ENCODE assay signal across 24 cellular contexts in the genomic region with DNA sequence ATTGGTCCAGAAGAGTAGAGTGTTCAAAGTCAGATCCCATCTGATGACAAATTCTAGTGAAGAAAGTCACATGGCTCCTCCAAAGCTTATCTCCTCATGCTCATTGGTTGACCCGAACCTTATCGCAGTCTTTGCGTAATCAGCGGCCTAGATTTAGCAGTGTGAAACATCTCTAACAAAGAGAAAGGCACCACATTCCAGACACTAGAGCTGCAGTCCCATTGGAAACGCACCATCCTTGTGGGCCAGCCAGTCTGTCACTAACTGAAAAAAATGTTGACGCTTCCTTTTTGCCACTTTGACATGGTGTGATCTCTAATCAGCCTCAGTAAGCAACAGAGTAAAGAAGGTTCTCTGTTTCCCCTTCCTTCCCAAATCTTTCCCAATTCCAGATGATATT.
A peak's percentile ranks its signal among the peaks of the same experiment; 100 is the strongest.
DNase-seq lines count a peak whose midpoint lies in the region; ATAC-seq, FAIRE-seq and TF ChIP-seq lines count a peak whose summit lies in the region.
"Had no signal": no experiment of that assay in that cellular context is flagged by ENCODE, and none has a peak within 500 bp of the region (broad histone marks: within the 10 kb centered on the region; RNA-seq: fewer than 3 reads in every experiment).

No MANE protein-coding gene starts in this region.

- no peaks in the 10 kb centered on the region for H3K27me3 ChIP-seq in Caco-2 (replicated peaks; ENCODE audit: control insufficient read depth, insufficient read depth, low read length)
- no peaks in the 10 kb centered on the region for H3K27me3 ChIP-seq in H1 (replicated peaks in 1 of 4; ENCODE audit: control insufficient read depth in 3 of 4, extremely low read depth in 1 of 4, insufficient read depth in 3 of 4, low read length in 3 of 4)
- no peaks in the 10 kb centered on the region for H3K27me3 ChIP-seq in right lobe of liver
- no peaks in the 10 kb centered on the region for H3K27me3 ChIP-seq in breast epithelium
- H3K27me3 ChIP-seq: BLaER1 treated with 17β-estradiol and CSF1 and Interleukin-3, amounts not matched to agents 10 nM and 100 nM had no signal

- H3K18ac ChIP-seq in H1 (ENCODE audit: extremely low read depth, low read length), result no peak overlapping the region

- no peaks in the 10 kb centered on the region for H3K79me2 ChIP-seq in H1 (ENCODE audit: control insufficient read depth in 1 of 2, insufficient read depth in 2 of 2, low read length in 2 of 2)

- no peak for TF ChIP-seq CTCF in Caco-2 (IDR thresholded peaks at IDR 0.05; ENCODE audit: insufficient read depth in 1 of 2, low read depth in 1 of 2, low read length in 1 of 2, severe bottlenecking in 1 of 2, unreplicated experiment in 1 of 2)
- TF ChIP-seq CTCF in H1 (IDR thresholded peaks at IDR 0.05; ENCODE audit: control extremely low read depth in 1 of 3, insufficient read depth in 1 of 3, low read depth in 1 of 3, low read length in 3 of 3), result no peak
- no peak for TF ChIP-seq CTCF in nephron progenitor cell (IDR thresholded peaks at IDR 0.05)
- TF ChIP-seq CTCF in right lobe of liver (IDR thresholded peaks at IDR 0.05), result no peak
- no peak for TF ChIP-seq CTCF in breast epithelium (IDR thresholded peaks at IDR 0.05)

- DNase-seq in Caco-2, result peak in 1 of 2 experiments; percentile 13
- DNase-seq in H1 (ENCODE audit: low read depth in 1 of 2, low spot score in 2 of 2), result no peak
- DNase-seq in iPS-NIHi7 (ENCODE audit: extremely low spot score), result peak; percentile 17
- DNase-seq in nephron progenitor cell, result no peak
- no peak for DNase-seq in right lobe of liver
- DNase-seq in breast epithelium (ENCODE audit: low spot score in 2 of 2), result no peak
- DNase-seq: AML-193; CD4-positive, alpha-beta T cell; CD8-positive, alpha-beta T cell; DMS 273 treated with DMSO at 0.1 percent for 48 hours; DMS153; DMS53; DMS79; DND-41; EL; GDM1 had no signal

- no peak overlapping the region for H3K4me2 ChIP-seq in H1 (ENCODE audit: insufficient read depth in 1 of 2, low read depth in 2 of 2, low read length in 2 of 2)
- H3K4me2 ChIP-seq: A549; BLaER1 treated with 17β-estradiol and CSF1 and Interleukin-3, amounts not matched to agents 10 nM and 100 nM had no signal

- H3K27ac Mint-ChIP-seq in Caco-2 (ENCODE audit: unreplicated experiment), result peak overlapping the region; percentile 7
- no peak overlapping the region for H3K27ac Mint-ChIP-seq in nephron progenitor cell
- H3K27ac Mint-ChIP-seq: B cell; CD4-positive, alpha-beta T cell; CD8-positive, alpha-beta T cell had no signal

- H3K36me3 Mint-ChIP-seq in Caco-2 (ENCODE audit: insufficient read depth, unreplicated experiment) (no peaks in the 10 kb centered on the region), nephron progenitor cell (ENCODE audit: low read depth) (no peaks in the 10 kb centered on the region)
- H3K36me3 Mint-ChIP-seq: CD8-positive, alpha-beta T cell had no signal

- no peak overlapping the region for H2BK120ac ChIP-seq in H1 (replicated peaks; ENCODE audit: low read depth, low read length)

- no peaks in the 10 kb centered on the region; the same call in 1 of the 2 replicates for H3K23me2 ChIP-seq in H1 (ENCODE audit: low read depth, low read length)

- no peak overlapping the region for H3K23ac ChIP-seq in H1 (ENCODE audit: insufficient read length)

- H3K27me3 Mint-ChIP-seq in Caco-2 (ENCODE audit: insufficient read depth, unreplicated experiment), result no peaks in the 10 kb centered on the region
- no peaks in the 10 kb centered on the region for H3K27me3 Mint-ChIP-seq in nephron progenitor cell (ENCODE audit: low read depth, poor library complexity)
- H3K27me3 Mint-ChIP-seq: B cell; CD4-positive, alpha-beta T cell had no signal

- no peak overlapping the region for H4K8ac ChIP-seq in H1 (ENCODE audit: extremely low read depth, insufficient read depth, low read length)

- intact Hi-C loops in Caco-2 (cut with micrococcal nuclease; ENCODE audit: unreplicated experiment), result no loop called here
- intact Hi-C loops in right lobe of liver (cut with DNase I), result no loop called here
- intact Hi-C loops in breast epithelium (cut with DNase I; ENCODE audit: low total_unique reads), result no loop called here

- TF ChIP-seq RAD21 in H1 (IDR thresholded peaks at IDR 0.05 in 1 of 2, conservative IDR thresholded peaks at IDR 0.05 in 1 of 2; ENCODE audit: low read depth in 2 of 2, low read length in 2 of 2), result no peak

- TF ChIP-seq POLR2A in H1 (IDR thresholded peaks at IDR 0.05; ENCODE audit: control extremely low read depth in 1 of 2, low read depth in 2 of 2, low read length in 2 of 2) (no peak), right lobe of liver (IDR thresholded peaks at IDR 0.05) (no peak), breast epithelium (IDR thresholded peaks at IDR 0.05) (no peak)

- no peak overlapping the region for H2AK5ac ChIP-seq in H1 (ENCODE audit: low read depth, low read length)

- H2BK12ac ChIP-seq in H1 (ENCODE audit: low read depth, low read length), result no peak overlapping the region

- H3K79me1 ChIP-seq in H1 (ENCODE audit: low read depth, low read length), result no peaks in the 10 kb centered on the region

- H3K9me3 Mint-ChIP-seq in Caco-2 (ENCODE audit: unreplicated experiment) (no peaks in the 10 kb centered on the region), nephron progenitor cell (no peaks in the 10 kb centered on the region)
- H3K9me3 Mint-ChIP-seq: CD4-positive, alpha-beta T cell; CD8-positive, alpha-beta T cell had no signal

- no peak for FAIRE-seq in H1 (lab: Jason Lieb, UNC)
- FAIRE-seq: A549, GM12878, GM12892, GM18507 had no signal

- H3K4me3 Mint-ChIP-seq in Caco-2 (ENCODE audit: unreplicated experiment) (no peak overlapping the region), nephron progenitor cell (no peak overlapping the region)
- H3K4me3 Mint-ChIP-seq: B cell; CD4-positive, alpha-beta T cell; CD8-positive, alpha-beta T cell had no signal

- no peak overlapping the region for H2BK5ac ChIP-seq in H1 (ENCODE audit: low read depth, low read length)

- H2BK15ac ChIP-seq in H1 (ENCODE audit: low read length), result no peak overlapping the region

- H3K9ac ChIP-seq in H1 (replicated peaks in 1 of 4; ENCODE audit: extremely low read depth in 1 of 4, low read depth in 3 of 4, low read length in 3 of 4), result no peak overlapping the region
- H3K9ac ChIP-seq: BLaER1 treated with 17β-estradiol and CSF1 and Interleukin-3, amounts not matched to agents 10 nM and 100 nM had no signal

- CTCF ChIA-PET in Caco-2 (lab: Charles Lee), result no interaction called here
- CTCF ChIA-PET in H1 (lab: Charles Lee; ENCODE audit: partially characterized antibody), result interaction anchor here (0.8 kb wide), 1 partner anchor 11 kb away, joined by 3 read pairs; no protein-coding TSS in a partner anchor

- no peak overlapping the region for H2AFZ ChIP-seq in H1 (ENCODE audit: low read length)

- H3K4me1 ChIP-seq in Caco-2 (peaks cover 4% of the 10 kb centered on the region; the same call in 1 of the 2 replicates), H1 (replicated peaks in 1 of 4; ENCODE audit: control insufficient read depth in 3 of 4, insufficient read depth in 4 of 4, low read length in 3 of 4) (no peaks in the 10 kb centered on the region), right lobe of liver (no peaks in the 10 kb centered on the region), breast epithelium (no peaks in the 10 kb centered on the region)
- H3K4me1 ChIP-seq: A549 had no signal

- H3K14ac ChIP-seq in H1 (ENCODE audit: insufficient read length), result no peak overlapping the region

- no peak for ATAC-seq in right lobe of liver
- ATAC-seq: A549; CD8-positive, alpha-beta T cell; GM12878 had no signal

- H3K56ac ChIP-seq in H1 (replicated peaks; ENCODE audit: insufficient read length, low read depth, low read length), result no peak overlapping the region

- H3K27ac ChIP-seq in H1 (ENCODE audit: low read depth, low read length) (no peak overlapping the region), right lobe of liver (no peak overlapping the region), breast epithelium (no peak overlapping the region)
- H3K27ac ChIP-seq: 22Rv1; A549; BLaER1 treated with 17β-estradiol and CSF1 and Interleukin-3, amounts not matched to agents 10 nM and 100 nM; C4-2B had no signal

- H3K4ac ChIP-seq in H1 (replicated peaks; ENCODE audit: insufficient read length, low read depth, low read length), result no peak overlapping the region

- TF ChIP-seq EP300 in H1 (IDR thresholded peaks at IDR 0.05; ENCODE audit: borderline replicate concordance in 1 of 2, low read depth in 2 of 2, low read length in 2 of 2), result no peak

- WGBS in H1 (ENCODE audit: extremely low coverage in 1 of 2, insufficient coverage in 1 of 2, insufficient read length in 1 of 2, insufficient replicate concordance in 2 of 2, low coverage in 1 of 2, low lambda C conversion rate in 2 of 2, missing lambda C conversion rate in 1 of 2), 2 experiments, result 93% methylated on average over 6 of the region's 6 CpGs; no CpG with 5 or more reads in 1 of the 2 experiments
- WGBS in right lobe of liver (ENCODE audit: insufficient coverage, low coverage, low lambda C conversion rate, missing lambda C conversion rate), result 85% methylated on average over 4 of the region's 6 CpGs

- no peak overlapping the region for H4K5ac ChIP-seq in H1 (ENCODE audit: insufficient read length, low read depth, low read length)

- H3K4me3 ChIP-seq in Caco-2 (ENCODE audit: low read depth, low read length), result no peak overlapping the region
- H3K4me3 ChIP-seq in H1 (ENCODE audit: extremely low read depth in 1 of 4, insufficient read depth in 2 of 4, low read depth in 3 of 4, low read length in 4 of 4), result no peak overlapping the region
- no peak overlapping the region for H3K4me3 ChIP-seq in right lobe of liver
- no peak overlapping the region for H3K4me3 ChIP-seq in breast epithelium
- H3K4me3 ChIP-seq: A549; BLaER1 treated with 17β-estradiol and CSF1 and Interleukin-3, amounts not matched to agents 10 nM and 100 nM; GM12878 had no signal

- no peak overlapping the region for H2BK20ac ChIP-seq in H1 (ENCODE audit: low read length)

- no peaks in the 10 kb centered on the region for H3K36me3 ChIP-seq in Caco-2 (ENCODE audit: control insufficient read depth, insufficient read depth, low read length)
- H3K36me3 ChIP-seq in H1 (ENCODE audit: control insufficient read depth in 2 of 4, insufficient read depth in 4 of 4, low read length in 3 of 4), result no peaks in the 10 kb centered on the region
- no peaks in the 10 kb centered on the region for H3K36me3 ChIP-seq in right lobe of liver
- H3K36me3 ChIP-seq in breast epithelium, result no peaks in the 10 kb centered on the region

- H4K91ac ChIP-seq in H1 (replicated peaks; ENCODE audit: insufficient read length, low read length), result no peak overlapping the region

- no peaks in the 10 kb centered on the region for H4K20me1 ChIP-seq in H1 (replicated peaks in 1 of 2; ENCODE audit: control insufficient read depth in 1 of 2, insufficient read depth in 2 of 2, low read length in 2 of 2)
- H4K20me1 ChIP-seq: BLaER1 treated with 17β-estradiol and CSF1 and Interleukin-3, amounts not matched to agents 10 nM and 100 nM had no signal

- no TSS peak for BruUV-seq in Caco-2 (replicated peaks; lab: Mats Ljungman, UMichigan)

- POLR2A ChIA-PET in Caco-2 (lab: Charles Lee), result no interaction called here
- POLR2A ChIA-PET in H1 (lab: Charles Lee; ENCODE audit: partially characterized antibody), result no interaction called here

- H3K9me3 ChIP-seq in Caco-2 (no peaks in the 10 kb centered on the region), H1 (ENCODE audit: insufficient read depth in 2 of 2, low read depth in 1 of 2, low read length in 1 of 2) (no peaks in the 10 kb centered on the region; a peak in 1 of 4 replicates), right lobe of liver (no peaks in the 10 kb centered on the region), breast epithelium (no peaks in the 10 kb centered on the region)
- H3K9me3 ChIP-seq: A549 had no signal

- H3K4me1 Mint-ChIP-seq in Caco-2 (ENCODE audit: low read depth, unreplicated experiment), result peaks cover 9% of the 10 kb centered on the region
- H3K4me1 Mint-ChIP-seq in nephron progenitor cell, result peaks cover 10% of the 10 kb centered on the region
- H3K4me1 Mint-ChIP-seq: B cell had no signal
